1 cellular context compared by ENCODE assay signal in genomic region chr20:63857751-63858392, GRCh38.
A peak's percentile ranks its signal among the peaks of the same experiment; 100 is the strongest.
TF ChIP-seq lines count a peak whose summit lies in the region.

No MANE protein-coding gene starts in this region.

TF ChIP-seq in HepG2, 621 proteins besides CTCF, POLR2A, EP300 and RAD21 (continued from another document and continues in another):
- TF ChIP-seq ZBTB34 (CRISPR knock-in tag; IDR thresholded peaks at IDR 0.05) (peak; percentile 71; the same call in 1 of the 2 replicates), ZNF446 (CRISPR knock-in tag; IDR thresholded peaks at IDR 0.05) (peak; percentile 86), PAF1 (CRISPR knock-in tag; IDR thresholded peaks at IDR 0.05) (no peak), ZNF850 (CRISPR knock-in tag; conservative IDR thresholded peaks at IDR 0.05) (no peak), PRDM4 (CRISPR knock-in tag; IDR thresholded peaks at IDR 0.05; ENCODE audit: borderline replicate concordance) (no peak), KAT7 (CRISPR knock-in tag; IDR thresholded peaks at IDR 0.05; ENCODE audit: borderline replicate concordance) (no peak), ZNF350 (CRISPR knock-in tag; IDR thresholded peaks at IDR 0.05; ENCODE audit: borderline replicate concordance, low read depth) (no peak), GZF1 (CRISPR knock-in tag; IDR thresholded peaks at IDR 0.05) (no peak), REXO4 (CRISPR knock-in tag; IDR thresholded peaks at IDR 0.05; ENCODE audit: borderline replicate concordance) (no peak), JUNB (CRISPR knock-in tag; IDR thresholded peaks at IDR 0.05; ENCODE audit: borderline replicate concordance) (no peak), BCLAF1 (IDR thresholded peaks at IDR 0.05) (no peak), ZNF749 (CRISPR knock-in tag; IDR thresholded peaks at IDR 0.05; ENCODE audit: borderline replicate concordance) (no peak), NCOA1 (CRISPR knock-in tag; IDR thresholded peaks at IDR 0.05) (no peak), GFI1 (CRISPR knock-in tag; IDR thresholded peaks at IDR 0.05; ENCODE audit: borderline replicate concordance) (no peak), HNF4G (IDR thresholded peaks at IDR 0.05; ENCODE audit: borderline replicate concordance, low read depth, low read length) (no peak), HNF4G (CRISPR knock-in tag; IDR thresholded peaks at IDR 0.05; ENCODE audit: borderline replicate concordance, low read depth) (no peak), HBP1 (CRISPR knock-in tag; IDR thresholded peaks at IDR 0.05; ENCODE audit: low read depth) (0 out of 2 replicates have a peak, but pooled peaks have one; percentile 53), TRIM24 (CRISPR knock-in tag; IDR thresholded peaks at IDR 0.05) (0 out of 2 replicates have a peak, but pooled peaks have one; percentile 4), ATAD3A (CRISPR knock-in tag; IDR thresholded peaks at IDR 0.05) (no peak; the same call in 1 of the 2 replicates), CBX2 (IDR thresholded peaks at IDR 0.05; ENCODE audit: low read depth, low read length) (no peak), CBX2 (CRISPR knock-in tag; IDR thresholded peaks at IDR 0.05; ENCODE audit: low read depth) (no peak), ZFP36L2 (CRISPR knock-in tag; IDR thresholded peaks at IDR 0.05) (no peak), ZBTB38 (CRISPR knock-in tag; IDR thresholded peaks at IDR 0.05) (no peak), ZNF709 (CRISPR knock-in tag; IDR thresholded peaks at IDR 0.05) (no peak; the same call in 1 of the 2 replicates), TSC22D2 (CRISPR knock-in tag; IDR thresholded peaks at IDR 0.05; ENCODE audit: borderline replicate concordance) (no peak), NR2F2 (IDR thresholded peaks at IDR 0.05; ENCODE audit: borderline replicate concordance, low read depth) (no peak), ARID5B (CRISPR knock-in tag; IDR thresholded peaks at IDR 0.05) (no peak), THAP9 (CRISPR knock-in tag; IDR thresholded peaks at IDR 0.05; ENCODE audit: borderline replicate concordance) (no peak), HINFP (CRISPR knock-in tag; IDR thresholded peaks at IDR 0.05; ENCODE audit: low read depth) (0 out of 2 replicates have a peak, but pooled peaks have one; percentile 48), ZNF580 (CRISPR knock-in tag; IDR thresholded peaks at IDR 0.05; ENCODE audit: borderline replicate concordance, low read depth) (no peak), ZNF414 (CRISPR knock-in tag; IDR thresholded peaks at IDR 0.05) (no peak), ZNF251 (CRISPR knock-in tag; IDR thresholded peaks at IDR 0.05) (no peak), GLI4 (CRISPR knock-in tag; IDR thresholded peaks at IDR 0.05; ENCODE audit: borderline replicate concordance) (no peak), ZXDC (CRISPR knock-in tag; IDR thresholded peaks at IDR 0.05) (no peak), ZBTB26 (CRISPR knock-in tag; IDR thresholded peaks at IDR 0.05; ENCODE audit: borderline replicate concordance) (no peak), FOXO1 (CRISPR knock-in tag; IDR thresholded peaks at IDR 0.05) (no peak), NBN (conservative IDR thresholded peaks at IDR 0.05) (no peak)
